18 cellular contexts compared by ENCODE assay signal in the genomic region with DNA sequence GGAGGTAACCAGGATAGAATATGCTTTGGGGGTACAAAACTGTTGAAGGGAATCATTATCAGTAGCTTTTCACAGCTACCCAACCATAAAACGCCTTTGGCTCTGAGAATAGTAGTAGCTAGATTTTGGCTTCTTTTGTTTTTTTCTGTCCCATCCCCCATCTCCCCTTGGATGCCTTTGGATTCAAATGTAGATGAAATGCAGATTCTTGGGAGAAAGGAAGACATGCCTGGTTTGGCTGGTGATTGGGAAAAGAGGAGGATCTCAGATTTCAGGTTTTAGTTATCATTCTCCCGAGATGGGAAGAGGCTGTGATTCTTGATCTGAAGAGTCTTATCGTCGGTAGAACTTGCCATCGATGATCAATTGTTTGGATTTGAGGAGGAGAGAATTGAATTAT.
"Had no signal": no experiment of that assay in that cellular context is flagged by ENCODE, and none has a peak within 500 bp of the region (broad histone marks: within the 10 kb centered on the region; RNA-seq: fewer than 3 reads in every experiment).

No MANE protein-coding gene starts in this region.

- H3K27ac Mint-ChIP-seq: activated CD4-positive, alpha-beta T cell treated with anti-CD3 and anti-CD28 coated beads, Interleukin-2, amount 10 ng/mL, durations not matched to agents 7 days and 5 days; immature natural killer cell; nephron; progenitor cell of endocrine pancreas had no signal

- DNase-seq: activated CD4-positive, alpha-beta T cell treated with anti-CD3 and anti-CD28 coated beads, Interleukin-2, amount 10 ng/mL, durations not matched to agents 7 days and 5 days; activated CD4-positive, CD25-positive, alpha-beta regulatory T cell; activated naive CD4-positive, alpha-beta T cell; activated T-cell treated with anti-CD3 and anti-CD28 coated beads for 4 hours; aorta; cortex of kidney; effector CD8-positive, alpha-beta T cell; foreskin fibroblast; immature natural killer cell; mesenchymal stem cell; stimulated activated CD4-positive, alpha-beta T cell treated with anti-CD3 and anti-CD28 coated beads, Interleukin-4, amount 100 ng/mL, for 1 hour; stimulated activated naive CD4-positive, alpha-beta T cell; T-helper 2 cell had no signal

- H3K4me3 ChIP-seq: right atrium auricular region, tibial nerve, vagina had no signal

- H3K27me3 ChIP-seq: right atrium auricular region, tibial nerve, vagina had no signal

- H3K36me3 ChIP-seq: right atrium auricular region, tibial nerve, vagina had no signal

- H3K4me3 Mint-ChIP-seq: activated CD4-positive, alpha-beta T cell treated with anti-CD3 and anti-CD28 coated beads, Interleukin-2, amount 10 ng/mL, durations not matched to agents 7 days and 5 days; immature natural killer cell had no signal

- H3K36me3 Mint-ChIP-seq: immature natural killer cell had no signal

- H3K9me3 Mint-ChIP-seq: immature natural killer cell had no signal

- H3K9me3 ChIP-seq: right atrium auricular region, tibial nerve, vagina had no signal

- H3K27ac ChIP-seq: right atrium auricular region, tibial nerve, vagina had no signal
